12 cellular contexts compared by ENCODE assay signal in genomic region chr1:43564617-43565348, GRCh38. TPM values are rescaled to one million over a fixed set of nuclear protein-coding genes. Genes with fewer than 3 reads are reported as not detected.
DNase-seq lines count a peak whose midpoint lies in the region; ATAC-seq and TF ChIP-seq lines count a peak whose summit lies in the region.
"Had no signal": no experiment of that assay in that cellular context is flagged by ENCODE, and none has a peak within 500 bp of the region (broad histone marks: within the 10 kb centered on the region; RNA-seq: fewer than 3 reads in every experiment).

No MANE protein-coding gene starts in this region.

- WGBS in esophagus muscularis mucosa: 67% methylated on average over 10 of the region's 19 CpGs
- 69 to 71% methylated on average over 19 of the region's 19 CpGs for WGBS in sigmoid colon, 2 donors

- peaks cover 3% of the 10 kb centered on the region for H3K27me3 Mint-ChIP-seq in T-helper 2 cell treated with Interferon-gamma antibody and Interleukin-4, amounts not matched to agents 5 μg/mL and 100 μg/mL, for 36 hours (ENCODE audit: low read depth)

- H3K4me3 Mint-ChIP-seq in T-helper 2 cell treated with Interferon-gamma antibody and Interleukin-4, amounts not matched to agents 5 μg/mL and 100 μg/mL, for 36 hours: peak overlapping the region; percentile 65

- H3K27ac ChIP-seq in esophagus muscularis mucosa (replicated peaks in 1 of 4) (peak overlapping the region; percentile 37 to 77 (median 54)), sigmoid colon (peak overlapping the region in 3 of 4 donors; percentile 66 to 77 (median 70))
- H3K27ac ChIP-seq: VCaP had no signal

- H3K27ac Mint-ChIP-seq in T-helper 2 cell treated with Interferon-gamma antibody and Interleukin-4, amounts not matched to agents 5 μg/mL and 100 μg/mL, for 36 hours: no peak overlapping the region

- H3K9me3 ChIP-seq in esophagus muscularis mucosa: no peaks in the 10 kb centered on the region
- no peaks in the 10 kb centered on the region for H3K9me3 ChIP-seq in sigmoid colon
- H3K9me3 ChIP-seq: body of pancreas had no signal

- no peak for ATAC-seq in GM18498 (IDR thresholded peaks at IDR 0.05; ENCODE audit: unreplicated experiment)

- TF ChIP-seq CTCF in esophagus muscularis mucosa (IDR thresholded peaks at IDR 0.05) (no peak), sigmoid colon (IDR thresholded peaks at IDR 0.05) (no peak)

- intact Hi-C loops in esophagus muscularis mucosa (cut with DNase I) (no loop called here), sigmoid colon (cut with DNase I) (loop anchor here (1.0 kb wide), 1 partner anchor 33 kb away; no protein-coding TSS in a partner anchor)

- H3K4me1 Mint-ChIP-seq in T-helper 2 cell treated with Interferon-gamma antibody and Interleukin-4, amounts not matched to agents 5 μg/mL and 100 μg/mL, for 36 hours (ENCODE audit: low read depth): peaks cover 8% of the 10 kb centered on the region

- TF ChIP-seq POLR2A in esophagus muscularis mucosa (IDR thresholded peaks at IDR 0.05; ENCODE audit: low read depth): no peak
- TF ChIP-seq POLR2A in sigmoid colon (IDR thresholded peaks at IDR 0.05): no peak

- TF ChIP-seq EP300 in esophagus muscularis mucosa (IDR thresholded peaks at IDR 0.05) (no peak), sigmoid colon (IDR thresholded peaks at IDR 0.05) (no peak)

- H3K36me3 ChIP-seq in esophagus muscularis mucosa (peaks cover 0 to 6% (median 3%) of the 10 kb centered on the region in 4 donors), sigmoid colon (peaks cover 0 to 6% (median 0%) of the 10 kb centered on the region in 4 donors)

- H3K36me3 Mint-ChIP-seq in T-helper 2 cell treated with Interferon-gamma antibody and Interleukin-4, amounts not matched to agents 5 μg/mL and 100 μg/mL, for 36 hours (ENCODE audit: low read depth): no peaks in the 10 kb centered on the region

- H3K27me3 ChIP-seq in esophagus muscularis mucosa (no peaks in the 10 kb centered on the region), sigmoid colon (no peaks in the 10 kb centered on the region)
- H3K27me3 ChIP-seq: body of pancreas had no signal

- no peaks in the 10 kb centered on the region for H3K9me3 Mint-ChIP-seq in T-helper 2 cell treated with Interferon-gamma antibody and Interleukin-4, amounts not matched to agents 5 μg/mL and 100 μg/mL, for 36 hours

- H3K4me1 ChIP-seq in esophagus muscularis mucosa (peaks cover 10 to 40% (median 35%) of the 10 kb centered on the region in 4 donors), sigmoid colon (peaks cover 3 to 35% (median 32%) of the 10 kb centered on the region in 4 donors)

- DNase-seq in T-helper 2 cell treated with Interferon-gamma antibody and Interleukin-4, amounts not matched to agents 5 μg/mL and 100 μg/mL, for 36 hours (ENCODE audit: low spot score): no peak
- DNase-seq in T-helper 2 cell: no peak
- peak; percentile 36 for DNase-seq in NCI-H82 treated with DMSO at 0.1 percent for 48 hours (lab: John Stamatoyannopoulos, UW; ENCODE audit: unreplicated experiment)
- no peak for DNase-seq in esophagus muscularis mucosa (ENCODE audit: extremely low spot score)
- DNase-seq in sigmoid colon: no peak
- DNase-seq in kidney glomerular epithelial cell (lab: John Stamatoyannopoulos, UW): no peak
- no peak for DNase-seq in NCI-H345 treated with DMSO at 0.1 percent for 48 hours (lab: John Stamatoyannopoulos, UW; ENCODE audit: unreplicated experiment)
- DNase-seq: GOT3, NCI-H446 treated with DMSO at 0.1 percent for 48 hours had no signal

- peak overlapping the region; percentile 53 to 68 (median 56) for H3K4me3 ChIP-seq in esophagus muscularis mucosa
- H3K4me3 ChIP-seq in sigmoid colon: peak overlapping the region in 2 of 4 donors; percentile 30 to 53
- H3K4me3 ChIP-seq: body of pancreas had no signal

RNA-seq across cellular contexts. Expression of gene PTPRF, which starts 34.1 kb away (rescaled TPM):
- total RNA-seq in esophagus muscularis mucosa (10 to 100 TPM; 33.8 to 84.2 (median 53.7) TPM), sigmoid colon (10 to 100 TPM; 38.2 to 78.7 (median 42.9) TPM)
- 100 to 1,000 TPM in 1 of 3 donors, 10 to 100 TPM in 2; 18.6 to 125 (median 31.7) TPM for polyA plus RNA-seq in sigmoid colon
